ENCODE assay signal across 8 cellular contexts in the genomic region with DNA sequence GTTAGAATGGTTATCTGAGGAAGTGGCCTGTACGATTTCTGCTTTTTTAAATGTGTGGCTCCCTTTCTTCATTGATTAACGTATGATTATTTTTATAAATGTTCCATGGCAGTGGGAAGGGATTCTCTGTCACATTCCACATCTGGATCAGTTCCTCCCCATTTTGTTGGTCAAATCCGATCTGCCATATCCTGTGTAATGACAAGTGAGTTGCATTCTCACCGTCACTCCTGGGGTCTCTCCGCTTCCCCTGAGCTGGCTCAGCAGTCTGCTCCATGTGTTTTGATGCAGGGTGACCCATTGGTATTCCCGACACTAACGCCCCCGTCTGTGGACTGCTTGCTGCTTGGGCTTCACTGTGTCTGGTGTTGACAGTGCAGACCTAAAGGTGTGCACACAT. TPM values are rescaled to one million over a fixed set of nuclear protein-coding genes. Genes with fewer than 3 reads are reported as not detected.
DNase-seq lines count a peak whose midpoint lies in the region; ATAC-seq and TF ChIP-seq lines count a peak whose summit lies in the region.

No MANE protein-coding gene starts in this region.

- H3K9ac ChIP-seq in skeletal muscle tissue (ENCODE audit: low read depth in 1 of 3, low read length in 3 of 3) = peak overlapping the region; percentile 18 to 57 (median 21)

- peaks cover 47 to 56% (median 54%) of the 10 kb centered on the region in 3 donors for H3K36me3 ChIP-seq in skeletal muscle tissue (ENCODE audit: control insufficient read depth in 3 of 3, insufficient read depth in 3 of 3, low read length in 3 of 3)

- H3K4me1 ChIP-seq in skeletal muscle tissue (ENCODE audit: control insufficient read depth in 3 of 3, insufficient read depth in 3 of 3, low read length in 3 of 3) = peaks cover 40 to 56% (median 43%) of the 10 kb centered on the region in 3 donors

- DNase-seq in T-helper 2 cell treated with Interferon-gamma antibody and Interleukin-4, amounts not matched to agents 5 μg/mL and 100 μg/mL, for 36 hours (ENCODE audit: low spot score) = no peak
- peak; percentile 63 for DNase-seq in fibroblast of gingiva (ENCODE audit: low read depth)
- DNase-seq in ecto neural progenitor cell (ENCODE audit: low spot score) = no peak
- DNase-seq in iPS-NIHi11 (ENCODE audit: low spot score) = no peak

- no peak for ATAC-seq in GM21619 (IDR thresholded peaks at IDR 0.05; ENCODE audit: unreplicated experiment)
- no peak for ATAC-seq in activated CD4-positive, CD25-positive, alpha-beta regulatory T cell treated with anti-CD3 and anti-CD28 coated beads, Interleukin-2, amount 50 U/mL, for 24 hours

- peak; percentile 7 for TF ChIP-seq POLR2A in GM15510 (IDR thresholded peaks at IDR 0.05; ENCODE audit: borderline replicate concordance, extremely low read depth, insufficient read length)

- H3K9me3 Mint-ChIP-seq in T-helper 2 cell treated with Interferon-gamma antibody and Interleukin-4, amounts not matched to agents 5 μg/mL and 100 μg/mL, for 36 hours = no peaks in the 10 kb centered on the region

- no peaks in the 10 kb centered on the region for H3K27me3 ChIP-seq in skeletal muscle tissue (ENCODE audit: control insufficient read depth in 3 of 3, insufficient read depth in 3 of 3, low read length in 3 of 3)

- H3K4me1 Mint-ChIP-seq in T-helper 2 cell treated with Interferon-gamma antibody and Interleukin-4, amounts not matched to agents 5 μg/mL and 100 μg/mL, for 36 hours (ENCODE audit: low read depth) = peaks cover 46% of the 10 kb centered on the region

- no peak overlapping the region for H3K4me3 Mint-ChIP-seq in T-helper 2 cell treated with Interferon-gamma antibody and Interleukin-4, amounts not matched to agents 5 μg/mL and 100 μg/mL, for 36 hours

- no peaks in the 10 kb centered on the region for H3K9me3 ChIP-seq in skeletal muscle tissue (ENCODE audit: control insufficient read depth in 3 of 3, low read length in 3 of 3)

- H3K36me3 Mint-ChIP-seq in T-helper 2 cell treated with Interferon-gamma antibody and Interleukin-4, amounts not matched to agents 5 μg/mL and 100 μg/mL, for 36 hours (ENCODE audit: low read depth) = peaks cover 32% of the 10 kb centered on the region

- peak overlapping the region; percentile 56 for H3K27ac ChIP-seq in skeletal muscle tissue (ENCODE audit: low read depth, low read length)

- peak overlapping the region in 2 of 3 donors; percentile 33 to 35 for H3K4me3 ChIP-seq in skeletal muscle tissue (ENCODE audit: low read length in 3 of 3)

- H3K27me3 Mint-ChIP-seq in T-helper 2 cell treated with Interferon-gamma antibody and Interleukin-4, amounts not matched to agents 5 μg/mL and 100 μg/mL, for 36 hours (ENCODE audit: low read depth) = no peaks in the 10 kb centered on the region

- H3K27ac Mint-ChIP-seq in T-helper 2 cell treated with Interferon-gamma antibody and Interleukin-4, amounts not matched to agents 5 μg/mL and 100 μg/mL, for 36 hours = peak overlapping the region; percentile 38

RNA-seq across cellular contexts. Expression of gene NEAT1, which starts 20.4 kb away (rescaled TPM):
- 26.1 TPM for total RNA-seq in skeletal muscle tissue

RNA-seq across cellular contexts. Expression of gene MALAT1, which starts 55.9 kb away (rescaled TPM):
- total RNA-seq in skeletal muscle tissue = 7,794 TPM

RNA-seq across cellular contexts. Expression of gene FRMD8, which starts 56.5 kb away (rescaled TPM):
- total RNA-seq in skeletal muscle tissue = 8.4 TPM
